In the genomic region with DNA sequence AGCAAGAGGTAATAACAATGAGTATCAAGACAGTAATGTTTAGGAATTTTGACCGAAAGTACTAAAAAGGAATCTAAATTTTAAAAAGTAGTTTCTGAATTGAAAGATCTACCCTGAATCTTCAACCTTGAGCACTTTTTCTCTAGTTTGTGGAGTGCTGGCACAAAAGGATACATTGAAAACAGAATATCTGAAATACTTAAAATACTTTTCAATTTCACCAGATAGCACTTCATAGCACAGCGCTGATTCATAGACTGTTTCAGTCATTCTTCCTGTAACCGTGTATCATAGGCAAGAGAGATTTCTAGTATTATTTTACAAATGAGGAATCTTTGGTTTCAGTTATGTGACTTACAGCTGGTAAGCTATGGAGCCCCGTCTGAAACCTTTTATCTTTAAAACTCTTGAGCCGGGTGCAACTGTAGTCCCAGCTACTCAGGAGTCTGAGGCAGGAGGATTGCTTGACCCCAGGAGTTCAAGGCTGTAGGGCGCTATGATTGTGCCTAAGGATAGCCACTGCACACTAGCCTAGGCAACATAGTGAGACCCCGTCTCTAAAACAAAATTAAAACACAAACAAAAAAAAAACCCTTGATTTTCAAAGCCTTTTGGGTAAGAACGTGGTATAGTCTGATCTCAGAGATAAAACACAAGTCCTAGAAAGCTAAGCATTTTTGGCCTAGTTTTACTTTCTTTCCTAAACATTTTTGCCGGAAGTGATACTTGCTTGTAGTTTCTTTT, we compare ENCODE assay signal across 9 cellular contexts. TPM values are rescaled to one million over a fixed set of nuclear protein-coding genes. Genes with fewer than 3 reads are reported as not detected.
A peak's percentile ranks its signal among the peaks of the same experiment; 100 is the strongest.
DNase-seq lines count a peak whose midpoint lies in the region; ATAC-seq lines count a peak whose summit lies in the region.
"Had no signal": no experiment of that assay in that cellular context is flagged by ENCODE, and none has a peak within 500 bp of the region (broad histone marks: within the 10 kb centered on the region; RNA-seq: fewer than 3 reads in every experiment).

No MANE protein-coding gene starts in this region.

- no peak overlapping the region for H3K4me3 ChIP-seq in effector memory CD4-positive, alpha-beta T cell (ENCODE audit: insufficient read depth, low read depth, low read length, poor library complexity, severe bottlenecking)

- peaks cover 31% of the 10 kb centered on the region for H3K36me3 ChIP-seq in effector memory CD4-positive, alpha-beta T cell (ENCODE audit: control insufficient read depth, insufficient read depth, low read length)

- no peaks in the 10 kb centered on the region for H3K27me3 ChIP-seq in effector memory CD4-positive, alpha-beta T cell (replicated peaks; ENCODE audit: control insufficient read depth, insufficient read depth, low read length, poor library complexity, severe bottlenecking)

- DNase-seq in GM03348 (ENCODE audit: low spot score) (peak; percentile 71), RPMI7951 (ENCODE audit: low read depth) (peak; percentile 71), non-pigmented ciliary epithelial cell (ENCODE audit: low read depth) (peak; percentile 81), NCI-H1092 treated with DMSO at 0.1 percent for 48 hours (lab: John Stamatoyannopoulos, UW) (no peak), mesenteric fat pad (ENCODE audit: low spot score) (no peak)
- no peak for DNase-seq in effector memory CD4-positive, alpha-beta T cell

- ATAC-seq in HG02678 (IDR thresholded peaks at IDR 0.05; ENCODE audit: unreplicated experiment) = no peak
- no peak for ATAC-seq in GM19324 (IDR thresholded peaks at IDR 0.05; ENCODE audit: low FRiP score, unreplicated experiment)
- ATAC-seq: WTC11 had no signal

- no peaks in the 10 kb centered on the region for H3K4me1 ChIP-seq in effector memory CD4-positive, alpha-beta T cell (ENCODE audit: control insufficient read depth, insufficient read depth, low read length, poor library complexity, severe bottlenecking)

- peak overlapping the region; percentile 50 for H3K27ac ChIP-seq in effector memory CD4-positive, alpha-beta T cell (ENCODE audit: insufficient read depth, low read length, poor library complexity, severe bottlenecking)

- no peaks in the 10 kb centered on the region for H3K9me3 ChIP-seq in effector memory CD4-positive, alpha-beta T cell (ENCODE audit: control insufficient read depth, low read length)

RNA-seq across cellular contexts. Expression of gene FHIP2A, which starts 35.1 kb away (rescaled TPM):
- total RNA-seq in RPMI7951 (2014; rRNA removed; shearing (Covaris generic)) = 10.2 and 13.6 TPM in 2 replicates
- total RNA-seq in mesenteric fat pad = 36.3 TPM

Comparison
In these comparisons a context has a peak if more than half of its experiments do, and no peak if none do; other contexts are left out.
1. DNase-seq: peak in GM03348 (single experiment), RPMI7951 (single experiment) and non-pigmented ciliary epithelial cell (single experiment); none in effector memory CD4-positive, alpha-beta T cell (0 of 3), NCI-H1092 treated with DMSO at 0.1 percent for 48 hours (single experiment) and mesenteric fat pad (single experiment).